17 cellular contexts compared by ENCODE assay signal in the genomic region with DNA sequence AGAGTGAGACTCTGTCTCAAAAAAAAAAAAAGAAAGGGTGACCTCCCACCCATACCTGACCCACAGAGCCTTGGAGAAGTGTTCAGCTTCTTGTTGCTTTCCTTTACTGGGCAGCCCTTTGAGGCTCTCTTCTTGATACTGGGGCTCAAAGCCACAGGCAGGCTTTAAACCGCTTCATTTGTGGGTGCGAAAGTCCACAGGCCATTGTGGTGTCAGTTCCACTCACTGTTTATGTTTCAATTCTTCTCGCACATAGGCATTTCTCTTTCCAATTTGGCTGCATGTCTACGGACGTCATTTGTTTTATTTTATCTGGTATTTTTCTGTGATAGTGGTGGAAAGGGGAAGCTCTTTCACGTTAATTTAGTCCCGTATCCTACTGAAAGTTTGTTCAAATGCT. TPM values are rescaled to one million over a fixed set of nuclear protein-coding genes. Genes with fewer than 3 reads are reported as not detected.
DNase-seq lines count a peak whose midpoint lies in the region; ATAC-seq and TF ChIP-seq lines count a peak whose summit lies in the region.
"Had no signal": no experiment of that assay in that cellular context is flagged by ENCODE, and none has a peak within 500 bp of the region (broad histone marks: within the 10 kb centered on the region; RNA-seq: fewer than 3 reads in every experiment).

No MANE protein-coding gene starts in this region.

- H3K4me3 Mint-ChIP-seq in activated CD4-positive, alpha-beta T cell treated with anti-CD3 and anti-CD28 coated beads, Interleukin-2, amount 10 ng/mL, durations not matched to agents 7 days and 5 days, result no peak overlapping the region
- H3K4me3 Mint-ChIP-seq in chondrocyte (ENCODE audit: unreplicated experiment), result no peak overlapping the region
- peak overlapping the region; percentile 64 for H3K4me3 Mint-ChIP-seq in natural killer cell treated with Interleukin-12 subunit alpha and Interleukin-12 subunit beta and Interleukin-15 and Interleukin-18, amount 100 ng/mL, for 72 hours
- H3K4me3 Mint-ChIP-seq: IgD-negative memory B cell; stimulated activated naive CD8-positive, alpha-beta T cell treated with anti-CD3 and anti-CD28 coated beads, Interleukin-15, amount 100 ng/mL, for 72 hours had no signal

- H3K36me3 Mint-ChIP-seq in activated CD4-positive, alpha-beta T cell treated with anti-CD3 and anti-CD28 coated beads, Interleukin-2, amount 10 ng/mL, durations not matched to agents 7 days and 5 days (ENCODE audit: low read depth), result peaks cover 32% of the 10 kb centered on the region
- peaks cover 11% of the 10 kb centered on the region for H3K36me3 Mint-ChIP-seq in chondrocyte (ENCODE audit: low read depth)
- peaks cover 5% of the 10 kb centered on the region for H3K36me3 Mint-ChIP-seq in natural killer cell treated with Interleukin-12 subunit alpha and Interleukin-12 subunit beta and Interleukin-15 and Interleukin-18, amount 100 ng/mL, for 72 hours
- H3K36me3 Mint-ChIP-seq: IgD-negative memory B cell had no signal

- TF ChIP-seq POLR2A in transverse colon (IDR thresholded peaks at IDR 0.05), result no peak

- H3K27ac Mint-ChIP-seq in activated CD4-positive, alpha-beta T cell treated with anti-CD3 and anti-CD28 coated beads, Interleukin-2, amount 10 ng/mL, durations not matched to agents 7 days and 5 days, result peak overlapping the region; percentile 38
- H3K27ac Mint-ChIP-seq in chondrocyte (ENCODE audit: unreplicated experiment), result peak overlapping the region; percentile 78
- peak overlapping the region in 1 of 2 donors; percentile 48 for H3K27ac Mint-ChIP-seq in natural killer cell treated with Interleukin-12 subunit alpha and Interleukin-12 subunit beta and Interleukin-15 and Interleukin-18, amount 100 ng/mL, for 72 hours

- peak overlapping the region; percentile 12 to 47 (median 38) for H3K27ac ChIP-seq in transverse colon

- in situ Hi-C loops in transverse colon (cut with MboI; ENCODE audit: low pct_ligation_motif_present in 1 of 4, low pct_unique_long_range_greater_than_20kb in 1 of 4, low sequenced_read_pairs in 3 of 4), result no loop called here

- 54 to 58% methylated on average over 7 of the region's 7 CpGs for WGBS in transverse colon (ENCODE audit: low coverage in 1 of 2), 2 donors

- H3K9me3 Mint-ChIP-seq in activated CD4-positive, alpha-beta T cell treated with anti-CD3 and anti-CD28 coated beads, Interleukin-2, amount 10 ng/mL, durations not matched to agents 7 days and 5 days, result no peaks in the 10 kb centered on the region
- H3K9me3 Mint-ChIP-seq in chondrocyte (ENCODE audit: low read depth), result no peaks in the 10 kb centered on the region
- no peaks in the 10 kb centered on the region for H3K9me3 Mint-ChIP-seq in natural killer cell treated with Interleukin-12 subunit alpha and Interleukin-12 subunit beta and Interleukin-15 and Interleukin-18, amount 100 ng/mL, for 72 hours
- H3K9me3 Mint-ChIP-seq: IgD-negative memory B cell; stimulated activated naive CD8-positive, alpha-beta T cell treated with anti-CD3 and anti-CD28 coated beads, Interleukin-15, amount 100 ng/mL, for 72 hours had no signal

- H3K4me1 ChIP-seq in transverse colon, result peaks cover 0 to 18% (median 5%) of the 10 kb centered on the region in 4 donors

- CTCF ChIA-PET in activated CD4-positive, alpha-beta T cell treated with anti-CD3 and anti-CD28 coated beads, Interleukin-2, amount 10 ng/mL, durations not matched to agents 7 days and 5 days (lab: Charles Lee), result interaction anchor here (0.6 to 1.5 kb wide), 4 partner anchors 10 to 830 kb away, joined by 3 to 6 read pairs (median 4); no protein-coding TSS in a partner anchor

- H3K36me3 ChIP-seq in transverse colon, result no peaks in the 10 kb centered on the region

- TF ChIP-seq CTCF in chondrocyte (IDR thresholded peaks at IDR 0.05) (no peak), transverse colon (IDR thresholded peaks at IDR 0.05) (no peak)

- peaks cover 15% of the 10 kb centered on the region for H3K4me1 Mint-ChIP-seq in activated CD4-positive, alpha-beta T cell treated with anti-CD3 and anti-CD28 coated beads, Interleukin-2, amount 10 ng/mL, durations not matched to agents 7 days and 5 days
- peaks cover 55% of the 10 kb centered on the region for H3K4me1 Mint-ChIP-seq in chondrocyte (ENCODE audit: low read depth)
- H3K4me1 Mint-ChIP-seq in natural killer cell treated with Interleukin-12 subunit alpha and Interleukin-12 subunit beta and Interleukin-15 and Interleukin-18, amount 100 ng/mL, for 72 hours (ENCODE audit: low read depth in 2 of 2), result peaks cover 38 to 39% of the 10 kb centered on the region in 2 donors

- no peaks in the 10 kb centered on the region for H3K27me3 ChIP-seq in transverse colon

- POLR2A ChIA-PET in activated CD4-positive, alpha-beta T cell treated with anti-CD3 and anti-CD28 coated beads, Interleukin-2, amount 10 ng/mL, durations not matched to agents 7 days and 5 days (lab: Charles Lee), result interaction anchor here (0.6 kb wide), 1 partner anchor 42 kb away, joined by 4 read pairs; no protein-coding TSS in a partner anchor

- no peaks in the 10 kb centered on the region for H3K27me3 Mint-ChIP-seq in activated CD4-positive, alpha-beta T cell treated with anti-CD3 and anti-CD28 coated beads, Interleukin-2, amount 10 ng/mL, durations not matched to agents 7 days and 5 days
- no peaks in the 10 kb centered on the region for H3K27me3 Mint-ChIP-seq in chondrocyte (ENCODE audit: low read depth)
- H3K27me3 Mint-ChIP-seq in natural killer cell treated with Interleukin-12 subunit alpha and Interleukin-12 subunit beta and Interleukin-15 and Interleukin-18, amount 100 ng/mL, for 72 hours, result no peaks in the 10 kb centered on the region
- H3K27me3 Mint-ChIP-seq: IgD-negative memory B cell; stimulated activated naive CD8-positive, alpha-beta T cell treated with anti-CD3 and anti-CD28 coated beads, Interleukin-15, amount 100 ng/mL, for 72 hours had no signal

- DNase-seq in activated CD4-positive, alpha-beta T cell treated with anti-CD3 and anti-CD28 coated beads, Interleukin-2, amount 10 ng/mL, durations not matched to agents 7 days and 5 days, result no peak
- DNase-seq in activated CD4-positive, alpha-beta T cell treated with anti-CD3 and anti-CD28 coated beads, Interleukin-2, amount 50 U/mL, for 4 hours, result no peak
- DNase-seq in chondrocyte (ENCODE audit: low spot score) (no peak), transverse colon (no peak), NCI-H69 (lab: John Stamatoyannopoulos, UW) (no peak), A172 (ENCODE audit: low spot score) (no peak)
- DNase-seq in natural killer cell treated with Interleukin-12 subunit alpha and Interleukin-12 subunit beta and Interleukin-15 and Interleukin-18, amount 100 ng/mL, for 72 hours (ENCODE audit: low spot score), result no peak
- DNase-seq: activated CD4-positive, alpha-beta T cell treated with anti-CD3 and anti-CD28 coated beads for 48 hours; activated CD8-positive, alpha-beta memory T cell treated with anti-CD3 and anti-CD28 coated beads, Interleukin-2, amount 50 U/mL, for 4 hours; activated effector memory CD4-positive, alpha-beta T cell treated with anti-CD3 and anti-CD28 coated beads, Interleukin-2, amount 50 U/mL, for 16 hours; effector CD4-positive, alpha-beta T cell; hippocampal formation; kidney; NCI-H1694; stimulated activated naive CD8-positive, alpha-beta T cell treated with anti-CD3 and anti-CD28 coated beads, Interleukin-15, amount 100 ng/mL, for 72 hours had no signal

- TF ChIP-seq EP300 in transverse colon (IDR thresholded peaks at IDR 0.05; ENCODE audit: low read depth), result no peak

- no peak overlapping the region for H3K4me3 ChIP-seq in transverse colon

- H3K9me3 ChIP-seq in transverse colon, result no peaks in the 10 kb centered on the region

- intact Hi-C loops in transverse colon (cut with DNase I; ENCODE audit: low total_unique reads), result no loop called here

- peak; percentile 79 to 83 for ATAC-seq in natural killer cell treated with Interleukin-12 subunit alpha and Interleukin-12 subunit beta and Interleukin-15 and Interleukin-18, amount 100 ng/mL, for 72 hours
- ATAC-seq in HG03196 (IDR thresholded peaks at IDR 0.05; ENCODE audit: unreplicated experiment), result no peak
- ATAC-seq: stimulated activated naive CD8-positive, alpha-beta T cell treated with anti-CD3 and anti-CD28 coated beads, Interleukin-15, amount 100 ng/mL, for 72 hours had no signal

RNA-seq across cellular contexts. Expression of gene PPARD, which starts 34.6 kb away (rescaled TPM):
- 10 to 100 TPM; 24.4 to 25.8 TPM for total RNA-seq in activated CD4-positive, alpha-beta T cell treated with anti-CD3 and anti-CD28 coated beads, Interleukin-2, amount 10 ng/mL, durations not matched to agents 7 days and 5 days
- 25.9 to 28.3 TPM (median 27.0 TPM) in 3 replicates for total RNA-seq in chondrocyte
- 10 to 100 TPM; 19.6 to 19.9 TPM for total RNA-seq in natural killer cell treated with Interleukin-12 subunit alpha and Interleukin-12 subunit beta and Interleukin-15 and Interleukin-18, amount 100 ng/mL, for 72 hours
- total RNA-seq in transverse colon, result 100 to 1,000 TPM in 1 of 4 donors, 10 to 100 TPM in 3; 19.8 to 110 (median 29.3) TPM
- 6.0 and 7.2 TPM in 2 replicates for total RNA-seq in A172 (2014; rRNA removed; shearing (Covaris generic))
